16 cellular contexts compared by ENCODE assay signal in genomic region chr9:112288029-112288428, GRCh38. TPM values are rescaled to one million over a fixed set of nuclear protein-coding genes. Genes with fewer than 3 reads are reported as not detected.
DNase-seq lines count a peak whose midpoint lies in the region; ATAC-seq and TF ChIP-seq lines count a peak whose summit lies in the region.
"Had no signal": no experiment of that assay in that cellular context is flagged by ENCODE, and none has a peak within 500 bp of the region (broad histone marks: within the 10 kb centered on the region; RNA-seq: fewer than 3 reads in every experiment).

No MANE protein-coding gene starts in this region.

- DNase-seq in CD4-positive, CD25-positive, alpha-beta regulatory T cell, result no peak
- DNase-seq in IMR-90 (peak; percentile 40), choroid plexus epithelial cell (ENCODE audit: low read depth) (peak; percentile 83), MM.1S (no peak)
- no peak for DNase-seq in stimulated activated naive B cell treated with anti-CD40 and anti-IgM and Interleukin-4, amounts not matched to agents 10 μg/mL and 1 μg/mL and 100 μg/mL, for 72 hours
- DNase-seq: activated CD4-positive, alpha-beta T cell treated with anti-CD3 and anti-CD28 coated beads for 36 hours; activated CD8-positive, alpha-beta memory T cell treated with anti-CD3 and anti-CD28 coated beads, Interleukin-2, amount 50 U/mL, for 4 hours; anterior cingulate cortex; GF-D8; MG63; substantia nigra had no signal

- H2BK15ac ChIP-seq in IMR-90 (ENCODE audit: low read depth, low read length), result no peak overlapping the region

- no peaks in the 10 kb centered on the region for H3K9me2 ChIP-seq in MM.1S (replicated peaks; ENCODE audit: insufficient read depth, low read length)

- H3K27me3 ChIP-seq in CD4-positive, CD25-positive, alpha-beta regulatory T cell (ENCODE audit: control insufficient read depth, insufficient read depth, low read length), result no peaks in the 10 kb centered on the region
- H3K27me3 ChIP-seq in IMR-90 (ENCODE audit: control insufficient read depth, insufficient read depth, low read length) (no peaks in the 10 kb centered on the region), neutrophil (no peaks in the 10 kb centered on the region), MM.1S (replicated peaks; ENCODE audit: insufficient read depth, low read length) (no peaks in the 10 kb centered on the region)
- H3K27me3 ChIP-seq: MG63, neural progenitor cell had no signal

- H2BK120ac ChIP-seq in IMR-90 (ENCODE audit: low read depth, low read length), result no peak overlapping the region

- no peak overlapping the region for H4K8ac ChIP-seq in IMR-90 (ENCODE audit: low read depth in 2 of 2, low read length in 2 of 2)

- H3K4me3 Mint-ChIP-seq in CD4-positive, CD25-positive, alpha-beta regulatory T cell, result no peak overlapping the region
- no peak overlapping the region for H3K4me3 Mint-ChIP-seq in stimulated activated naive B cell treated with anti-CD40 and anti-IgM and Interleukin-4, amounts not matched to agents 10 μg/mL and 1 μg/mL and 100 μg/mL, for 72 hours
- H3K4me3 Mint-ChIP-seq: activated CD4-positive, alpha-beta T cell treated with anti-CD3 and anti-CD28 coated beads for 36 hours; dendritic cell treated with granulocyte-macrophage colony-stimulating factor and Interleukin-4, amounts not matched to agents 40 ng/mL and 50 ng/mL, for 4 days; neural progenitor cell had no signal

- H3K79me1 ChIP-seq in IMR-90 (ENCODE audit: low read depth in 1 of 2, low read length in 2 of 2), result peaks cover 21 to 34% of the 10 kb centered on the region in 2 experiments

- H3K18ac ChIP-seq in IMR-90 (ENCODE audit: low read depth, low read length), result no peak overlapping the region

- no peak overlapping the region for H3K4ac ChIP-seq in IMR-90 (ENCODE audit: low read depth, low read length)

- no peak overlapping the region for H3K4me3 ChIP-seq in CD4-positive, CD25-positive, alpha-beta regulatory T cell (ENCODE audit: low read depth, low read length)
- H3K4me3 ChIP-seq in IMR-90 (ENCODE audit: insufficient read depth, low read depth, low read length), result no peak overlapping the region
- no peak overlapping the region for H3K4me3 ChIP-seq in choroid plexus epithelial cell (ENCODE audit: low read depth, low read length)
- H3K4me3 ChIP-seq in neutrophil (ENCODE audit: low read depth in 1 of 2, low read length in 1 of 2), result no peak overlapping the region
- no peak overlapping the region for H3K4me3 ChIP-seq in MM.1S (ENCODE audit: low read length)
- H3K4me3 ChIP-seq: MG63, neural progenitor cell had no signal

- H4K91ac ChIP-seq in IMR-90 (ENCODE audit: insufficient read depth, low read depth, low read length), result no peak overlapping the region

- H3K9me3 Mint-ChIP-seq in CD4-positive, CD25-positive, alpha-beta regulatory T cell, result peaks cover 4 to 36% (median 9%) of the 10 kb centered on the region in 7 donors
- H3K9me3 Mint-ChIP-seq in stimulated activated naive B cell treated with anti-CD40 and anti-IgM and Interleukin-4, amounts not matched to agents 10 μg/mL and 1 μg/mL and 100 μg/mL, for 72 hours, result peaks cover 14 to 20% of the 10 kb centered on the region in 2 donors

- H3K36me3 ChIP-seq in CD4-positive, CD25-positive, alpha-beta regulatory T cell (ENCODE audit: control insufficient read depth, insufficient read depth, low read length), result peaks cover 39% of the 10 kb centered on the region
- H3K36me3 ChIP-seq in IMR-90 (ENCODE audit: control insufficient read depth, insufficient read depth, low read length), result peaks cover 12% of the 10 kb centered on the region; the same call in 1 of the 2 replicates
- no peaks in the 10 kb centered on the region for H3K36me3 ChIP-seq in neutrophil
- H3K36me3 ChIP-seq in MM.1S (replicated peaks; ENCODE audit: insufficient read depth, low read length), result no peaks in the 10 kb centered on the region

- BruUV-seq in IMR-90 (replicated peaks; lab: Mats Ljungman, UMichigan), result no TSS peak

- ATAC-seq in CD4-positive, CD25-positive, alpha-beta regulatory T cell (ENCODE audit: low read depth in 2 of 2), result no peak
- ATAC-seq in IMR-90 (ENCODE audit: low read depth) (peak; percentile 29; the same call in 1 of the 2 replicates), GM18909 (IDR thresholded peaks at IDR 0.05; ENCODE audit: poor library complexity, unreplicated experiment) (no peak)
- ATAC-seq in stimulated activated naive B cell treated with anti-CD40 and anti-IgM and Interleukin-4, amounts not matched to agents 10 μg/mL and 1 μg/mL and 100 μg/mL, for 72 hours (replicated peaks), result no peak
- ATAC-seq: activated CD4-positive, alpha-beta T cell treated with anti-CD3 and anti-CD28 coated beads for 36 hours; sciatic nerve had no signal

- H3K9me1 ChIP-seq in IMR-90 (ENCODE audit: insufficient read depth, low read length), result no peaks in the 10 kb centered on the region

- H3K9me3 ChIP-seq in CD4-positive, CD25-positive, alpha-beta regulatory T cell (ENCODE audit: control insufficient read depth in 2 of 2, low read length in 2 of 2), result peaks cover 5 to 24% of the 10 kb centered on the region in 2 experiments
- H3K9me3 ChIP-seq in IMR-90 (ENCODE audit: control insufficient read depth, insufficient read depth, low read length) (peaks cover 13% of the 10 kb centered on the region), neutrophil (no peaks in the 10 kb centered on the region), MM.1S (replicated peaks; ENCODE audit: insufficient read depth, low read length) (no peaks in the 10 kb centered on the region)

- H4K20me1 ChIP-seq in IMR-90 (ENCODE audit: insufficient read depth, low read length) (no peaks in the 10 kb centered on the region), MM.1S (ENCODE audit: insufficient read depth, low read length) (no peaks in the 10 kb centered on the region)

- H3K27me3 Mint-ChIP-seq in CD4-positive, CD25-positive, alpha-beta regulatory T cell, result no peaks in the 10 kb centered on the region
- no peaks in the 10 kb centered on the region for H3K27me3 Mint-ChIP-seq in stimulated activated naive B cell treated with anti-CD40 and anti-IgM and Interleukin-4, amounts not matched to agents 10 μg/mL and 1 μg/mL and 100 μg/mL, for 72 hours
- H3K27me3 Mint-ChIP-seq: activated CD4-positive, alpha-beta T cell treated with anti-CD3 and anti-CD28 coated beads for 36 hours; dendritic cell treated with granulocyte-macrophage colony-stimulating factor and Interleukin-4, amounts not matched to agents 40 ng/mL and 50 ng/mL, for 4 days had no signal

- H3K9ac ChIP-seq in IMR-90 (ENCODE audit: low read depth, low read length) (no peak overlapping the region), MM.1S (ENCODE audit: low read length) (no peak overlapping the region)
- H3K9ac ChIP-seq: neural progenitor cell had no signal

- no peak overlapping the region for H3K14ac ChIP-seq in IMR-90 (replicated peaks; ENCODE audit: low read depth, low read length)

- H3K27ac ChIP-seq in CD4-positive, CD25-positive, alpha-beta regulatory T cell (ENCODE audit: insufficient read depth, low read length, poor library complexity, severe bottlenecking), result no peak overlapping the region
- H3K27ac ChIP-seq in IMR-90 (ENCODE audit: insufficient read depth, low read length) (no peak overlapping the region), neutrophil (peak overlapping the region; percentile 40), MM.1S (ENCODE audit: low read length) (no peak overlapping the region)
- H3K27ac ChIP-seq: neural progenitor cell had no signal

- H3K4me1 Mint-ChIP-seq in CD4-positive, CD25-positive, alpha-beta regulatory T cell, result peaks cover 35 to 44% (median 41%) of the 10 kb centered on the region in 4 donors
- peaks cover 15 to 25% of the 10 kb centered on the region in 2 donors for H3K4me1 Mint-ChIP-seq in stimulated activated naive B cell treated with anti-CD40 and anti-IgM and Interleukin-4, amounts not matched to agents 10 μg/mL and 1 μg/mL and 100 μg/mL, for 72 hours
- H3K4me1 Mint-ChIP-seq: neural progenitor cell had no signal

- H3K4me1 ChIP-seq in CD4-positive, CD25-positive, alpha-beta regulatory T cell (ENCODE audit: control insufficient read depth, insufficient read depth, low read length, poor library complexity, severe bottlenecking), result no peaks in the 10 kb centered on the region
- H3K4me1 ChIP-seq in IMR-90 (ENCODE audit: control insufficient read depth, insufficient read depth, low read length), result peaks cover 2% of the 10 kb centered on the region
- peaks cover 7 to 13% of the 10 kb centered on the region in 2 experiments for H3K4me1 ChIP-seq in neutrophil (ENCODE audit: control insufficient read depth in 1 of 2, insufficient read depth in 1 of 2, low read depth in 1 of 2, low read length in 1 of 2)
- H3K4me1 ChIP-seq in MM.1S (ENCODE audit: low read length), result no peaks in the 10 kb centered on the region

- no peak for TF ChIP-seq POLR2A in IMR-90 (IDR thresholded peaks at IDR 0.05; ENCODE audit: low read depth, low read length)

- H3F3A ChIP-seq in MM.1S (ENCODE audit: insufficient read depth, low read length), result no peaks in the 10 kb centered on the region

- H2BK20ac ChIP-seq in IMR-90 (ENCODE audit: low read depth, low read length), result no peak overlapping the region

- no peak overlapping the region for H3K23ac ChIP-seq in IMR-90 (ENCODE audit: low read depth, low read length)

- peaks cover 76% of the 10 kb centered on the region for H3K36me3 Mint-ChIP-seq in CD4-positive, CD25-positive, alpha-beta regulatory T cell
- peaks cover 59 to 73% of the 10 kb centered on the region in 2 donors for H3K36me3 Mint-ChIP-seq in stimulated activated naive B cell treated with anti-CD40 and anti-IgM and Interleukin-4, amounts not matched to agents 10 μg/mL and 1 μg/mL and 100 μg/mL, for 72 hours

- H3K56ac ChIP-seq in IMR-90 (ENCODE audit: extremely low read depth, insufficient read depth, low read length), result no peak overlapping the region

- TF ChIP-seq CTCF in IMR-90 (conservative IDR thresholded peaks at IDR 0.05; ENCODE audit: low read depth, low read length) (no peak), choroid plexus epithelial cell (conservative IDR thresholded peaks at IDR 0.05; ENCODE audit: low read depth, low read length) (no peak), neutrophil (IDR thresholded peaks at IDR 0.05) (no peak), MM.1S (IDR thresholded peaks at IDR 0.05; ENCODE audit: low read length) (no peak)

- intact Hi-C loops in IMR-90 (cut with micrococcal nuclease), result loop anchor here (5.0 kb wide), 1 partner anchor 776 kb away; no protein-coding TSS in a partner anchor

- no peak overlapping the region for H2BK5ac ChIP-seq in IMR-90 (ENCODE audit: low read depth, low read length, poor library complexity, severe bottlenecking)

- H3K27ac Mint-ChIP-seq in CD4-positive, CD25-positive, alpha-beta regulatory T cell, result peak overlapping the region in 2 of 3 donors; percentile 3 to 31
- no peak overlapping the region for H3K27ac Mint-ChIP-seq in stimulated activated naive B cell treated with anti-CD40 and anti-IgM and Interleukin-4, amounts not matched to agents 10 μg/mL and 1 μg/mL and 100 μg/mL, for 72 hours
- H3K27ac Mint-ChIP-seq: activated CD4-positive, alpha-beta T cell treated with anti-CD3 and anti-CD28 coated beads for 36 hours; dendritic cell treated with granulocyte-macrophage colony-stimulating factor and Interleukin-4, amounts not matched to agents 40 ng/mL and 50 ng/mL, for 4 days; neural progenitor cell had no signal

- no peak for TF ChIP-seq RAD21 in IMR-90 (IDR thresholded peaks at IDR 0.05; ENCODE audit: low read length)

- H3K4me2 ChIP-seq in IMR-90 (ENCODE audit: low read depth, low read length) (no peak overlapping the region), MM.1S (ENCODE audit: low read depth, low read length) (no peak overlapping the region)
- H3K4me2 ChIP-seq: neural progenitor cell had no signal

- H2AK9ac ChIP-seq in IMR-90 (replicated peaks; ENCODE audit: low read depth, low read length, poor library complexity), result no peak overlapping the region

- no peak overlapping the region for H4K5ac ChIP-seq in IMR-90 (ENCODE audit: low read depth, low read length)

- 0 out of 2 replicates have a peak, but pooled peaks cover 3% of the 10 kb centered on the region for H3K79me2 ChIP-seq in MM.1S (ENCODE audit: low read length)

- POLR2A ChIA-PET in IMR-90 (lab: Charles Lee; ENCODE audit: unreplicated experiment), result no interaction called here

- dilution Hi-C loops in IMR-90 (cut with HindIII; ENCODE audit: low sequenced_read_pairs, unreplicated experiment), result no loop called here

- in situ Hi-C loops in IMR-90 (cut with MboI; ENCODE audit: low sequenced_read_pairs), result no loop called here

- CTCF ChIA-PET in IMR-90 (lab: Yijun Ruan, JAX), result interaction anchor here (1.1 kb wide), 1 partner anchor 190 kb away, joined by 3 read pairs; no protein-coding TSS in a partner anchor

- no peak overlapping the region for H2AK5ac ChIP-seq in IMR-90 (ENCODE audit: low read depth, low read length)

- no peak overlapping the region for H2AFZ ChIP-seq in IMR-90 (replicated peaks; ENCODE audit: low read length, poor library complexity)
- H2AFZ ChIP-seq in MM.1S (ENCODE audit: low read length), result no peak overlapping the region
- H2AFZ ChIP-seq: neural progenitor cell had no signal

RNA-seq across cellular contexts. Expression of gene PTBP3, which starts 45.4 kb away (rescaled TPM):
- total RNA-seq in CD4-positive, CD25-positive, alpha-beta regulatory T cell, result 144 TPM
- polyA plus RNA-seq in CD4-positive, CD25-positive, alpha-beta regulatory T cell, result 10 to 100 TPM; 49.5 to 56.8 (median 52.8) TPM
- 15.6 and 17.5 TPM in 2 replicates for total RNA-seq in IMR-90 (2012; rRNA removed)
- polyA plus RNA-seq in IMR-90 (2012; rRNA removed), result 8.6 and 11.3 TPM in 2 replicates
- 2.1 and 5.1 TPM in 2 replicates for polyA plus RNA-seq in IMR-90 (2012; cell fraction: cytosol; rRNA removed)
- 10.0 and 15.9 TPM in 2 replicates for polyA plus RNA-seq in IMR-90 (2012; cell fraction: nucleus; rRNA removed; ENCODE audit: low replicate concordance)

Comparison
In these comparisons a context has a peak if more than half of its experiments do, and no peak if none do; other contexts are left out.
1. DNase-seq: peak in IMR-90 (single experiment) and choroid plexus epithelial cell (single experiment); none in CD4-positive, CD25-positive, alpha-beta regulatory T cell (0 of 3), stimulated activated naive B cell treated with anti-CD40 and anti-IgM and Interleukin-4, amounts not matched to agents 10 μg/mL and 1 μg/mL and 100 μg/mL, for 72 hours (single experiment) and MM.1S (single experiment).